ENCODE assay signal across 2 cellular contexts in the genomic region with DNA sequence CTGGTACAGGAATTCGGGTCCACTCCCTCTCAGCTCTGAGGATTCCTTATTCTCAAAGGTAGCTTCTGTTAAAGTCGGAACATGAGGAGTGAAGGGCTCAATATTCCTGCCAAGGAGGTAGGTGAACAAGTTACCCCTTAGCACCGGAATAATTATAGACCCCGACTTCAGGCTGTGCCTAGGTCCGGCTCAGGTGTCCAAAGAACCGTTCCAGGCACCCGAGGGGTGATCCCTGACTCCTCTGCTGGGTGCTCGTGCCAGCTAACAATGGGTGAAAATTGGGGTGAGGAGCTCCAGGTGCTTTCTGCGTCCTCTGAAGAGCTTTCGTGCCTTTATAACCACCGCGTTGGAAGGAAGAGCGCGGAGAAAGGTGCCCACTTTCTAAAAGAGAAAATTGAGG.
TF ChIP-seq lines count a peak whose summit lies in the region.

No MANE protein-coding gene starts in this region.

TF ChIP-seq in SK-N-SH, 30 proteins besides CTCF, POLR2A, EP300 and RAD21:
- TF ChIP-seq RXRA (IDR thresholded peaks at IDR 0.05; ENCODE audit: borderline replicate concordance, low read depth): no peak
- no peak for TF ChIP-seq JUND (IDR thresholded peaks at IDR 0.05)
- TF ChIP-seq POLR2AphosphoS5 (IDR thresholded peaks at IDR 0.05; ENCODE audit: low read depth, low read length): no peak
- no peak for TF ChIP-seq RFX5 (IDR thresholded peaks at IDR 0.05; ENCODE audit: low read length)
- no peak for TF ChIP-seq SMC3 (IDR thresholded peaks at IDR 0.05; ENCODE audit: low read depth, low read length)
- TF ChIP-seq NRF1 (IDR thresholded peaks at IDR 0.05; ENCODE audit: low read depth, low read length): no peak
- TF ChIP-seq PBX3 (IDR thresholded peaks at IDR 0.05): no peak
- no peak for TF ChIP-seq SIN3A (IDR thresholded peaks at IDR 0.05; ENCODE audit: borderline replicate concordance, low read depth, low read length)
- no peak for TF ChIP-seq USF2 (IDR thresholded peaks at IDR 0.05; ENCODE audit: borderline replicate concordance, low read depth, low read length)
- TF ChIP-seq, protein P1, sequence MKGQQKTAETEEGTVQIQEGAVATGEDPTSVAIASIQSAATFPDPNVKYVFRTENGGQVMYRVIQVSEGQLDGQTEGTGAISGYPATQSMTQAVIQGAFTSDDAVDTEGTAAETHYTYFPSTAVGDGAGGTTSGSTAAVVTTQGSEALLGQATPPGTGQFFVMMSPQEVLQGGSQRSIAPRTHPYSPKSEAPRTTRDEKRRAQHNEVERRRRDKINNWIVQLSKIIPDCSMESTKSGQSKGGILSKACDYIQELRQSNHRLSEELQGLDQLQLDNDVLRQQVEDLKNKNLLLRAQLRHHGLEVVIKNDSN (IDR thresholded peaks at IDR 0.05; ENCODE audit: borderline replicate concordance, low read depth): no peak
- no peak for TF ChIP-seq REST (IDR thresholded peaks at IDR 0.05; ENCODE audit: low read depth, low read length)
- TF ChIP-seq EZH2phosphoT487 (IDR thresholded peaks at IDR 0.05; ENCODE audit: borderline replicate concordance, low read depth): no peak

TF ChIP-seq in SK-N-SH treated with all-trans-retinoic acid at 6 μM for 48 hours, 23 proteins besides CTCF, POLR2A, EP300 and RAD21:
- TF ChIP-seq SNAI2 (CRISPR knock-in tag; IDR thresholded peaks at IDR 0.05) (no peak), TOX (CRISPR knock-in tag; IDR thresholded peaks at IDR 0.05; ENCODE audit: borderline replicate concordance) (no peak), GLIS3 (CRISPR knock-in tag; IDR thresholded peaks at IDR 0.05) (no peak), ARNTL (CRISPR knock-in tag; IDR thresholded peaks at IDR 0.05; ENCODE audit: borderline replicate concordance, low read depth) (no peak), TCF4 (CRISPR knock-in tag; IDR thresholded peaks at IDR 0.05; ENCODE audit: borderline replicate concordance) (no peak), PPARA (CRISPR knock-in tag; IDR thresholded peaks at IDR 0.05; ENCODE audit: borderline replicate concordance) (no peak), OSR1 (CRISPR knock-in tag; IDR thresholded peaks at IDR 0.05) (no peak), ISL1 (CRISPR knock-in tag; IDR thresholded peaks at IDR 0.05) (no peak), RARB (CRISPR knock-in tag; IDR thresholded peaks at IDR 0.05) (no peak), CREB5 (CRISPR knock-in tag; IDR thresholded peaks at IDR 0.05; ENCODE audit: low read depth) (no peak), ZNF70 (CRISPR knock-in tag; IDR thresholded peaks at IDR 0.05) (no peak), BACH2 (CRISPR knock-in tag; IDR thresholded peaks at IDR 0.05; ENCODE audit: borderline replicate concordance) (no peak), POU6F1 (CRISPR knock-in tag; IDR thresholded peaks at IDR 0.05; ENCODE audit: borderline replicate concordance, low read depth) (no peak), PATZ1 (CRISPR knock-in tag; IDR thresholded peaks at IDR 0.05; ENCODE audit: borderline replicate concordance) (no peak), ZNF565 (CRISPR knock-in tag; conservative IDR thresholded peaks at IDR 0.05; ENCODE audit: low read depth) (no peak), ZFP3 (CRISPR knock-in tag; IDR thresholded peaks at IDR 0.05) (no peak), ZC3H10 (CRISPR knock-in tag; IDR thresholded peaks at IDR 0.05) (no peak), ZNF8 (CRISPR knock-in tag; IDR thresholded peaks at IDR 0.05) (no peak)
- TF ChIP-seq, protein P2, sequence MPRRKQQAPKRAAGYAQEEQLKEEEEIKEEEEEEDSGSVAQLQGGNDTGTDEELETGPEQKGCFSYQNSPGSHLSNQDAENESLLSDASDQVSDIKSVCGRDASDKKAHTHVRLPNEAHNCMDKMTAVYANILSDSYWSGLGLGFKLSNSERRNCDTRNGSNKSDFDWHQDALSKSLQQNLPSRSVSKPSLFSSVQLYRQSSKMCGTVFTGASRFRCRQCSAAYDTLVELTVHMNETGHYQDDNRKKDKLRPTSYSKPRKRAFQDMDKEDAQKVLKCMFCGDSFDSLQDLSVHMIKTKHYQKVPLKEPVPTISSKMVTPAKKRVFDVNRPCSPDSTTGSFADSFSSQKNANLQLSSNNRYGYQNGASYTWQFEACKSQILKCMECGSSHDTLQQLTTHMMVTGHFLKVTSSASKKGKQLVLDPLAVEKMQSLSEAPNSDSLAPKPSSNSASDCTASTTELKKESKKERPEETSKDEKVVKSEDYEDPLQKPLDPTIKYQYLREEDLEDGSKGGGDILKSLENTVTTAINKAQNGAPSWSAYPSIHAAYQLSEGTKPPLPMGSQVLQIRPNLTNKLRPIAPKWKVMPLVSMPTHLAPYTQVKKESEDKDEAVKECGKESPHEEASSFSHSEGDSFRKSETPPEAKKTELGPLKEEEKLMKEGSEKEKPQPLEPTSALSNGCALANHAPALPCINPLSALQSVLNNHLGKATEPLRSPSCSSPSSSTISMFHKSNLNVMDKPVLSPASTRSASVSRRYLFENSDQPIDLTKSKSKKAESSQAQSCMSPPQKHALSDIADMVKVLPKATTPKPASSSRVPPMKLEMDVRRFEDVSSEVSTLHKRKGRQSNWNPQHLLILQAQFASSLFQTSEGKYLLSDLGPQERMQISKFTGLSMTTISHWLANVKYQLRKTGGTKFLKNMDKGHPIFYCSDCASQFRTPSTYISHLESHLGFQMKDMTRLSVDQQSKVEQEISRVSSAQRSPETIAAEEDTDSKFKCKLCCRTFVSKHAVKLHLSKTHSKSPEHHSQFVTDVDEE (CRISPR knock-in tag; IDR thresholded peaks at IDR 0.05): no peak
- TF ChIP-seq, protein P3, sequence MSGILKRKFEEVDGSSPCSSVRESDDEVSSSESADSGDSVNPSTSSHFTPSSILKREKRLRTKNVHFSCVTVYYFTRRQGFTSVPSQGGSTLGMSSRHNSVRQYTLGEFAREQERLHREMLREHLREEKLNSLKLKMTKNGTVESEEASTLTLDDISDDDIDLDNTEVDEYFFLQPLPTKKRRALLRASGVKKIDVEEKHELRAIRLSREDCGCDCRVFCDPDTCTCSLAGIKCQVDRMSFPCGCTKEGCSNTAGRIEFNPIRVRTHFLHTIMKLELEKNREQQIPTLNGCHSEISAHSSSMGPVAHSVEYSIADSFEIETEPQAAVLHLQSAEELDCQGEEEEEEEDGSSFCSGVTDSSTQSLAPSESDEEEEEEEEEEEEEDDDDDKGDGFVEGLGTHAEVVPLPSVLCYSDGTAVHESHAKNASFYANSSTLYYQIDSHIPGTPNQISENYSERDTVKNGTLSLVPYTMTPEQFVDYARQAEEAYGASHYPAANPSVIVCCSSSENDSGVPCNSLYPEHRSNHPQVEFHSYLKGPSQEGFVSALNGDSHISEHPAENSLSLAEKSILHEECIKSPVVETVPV (CRISPR knock-in tag; IDR thresholded peaks at IDR 0.05): no peak
